In the genomic region with DNA sequence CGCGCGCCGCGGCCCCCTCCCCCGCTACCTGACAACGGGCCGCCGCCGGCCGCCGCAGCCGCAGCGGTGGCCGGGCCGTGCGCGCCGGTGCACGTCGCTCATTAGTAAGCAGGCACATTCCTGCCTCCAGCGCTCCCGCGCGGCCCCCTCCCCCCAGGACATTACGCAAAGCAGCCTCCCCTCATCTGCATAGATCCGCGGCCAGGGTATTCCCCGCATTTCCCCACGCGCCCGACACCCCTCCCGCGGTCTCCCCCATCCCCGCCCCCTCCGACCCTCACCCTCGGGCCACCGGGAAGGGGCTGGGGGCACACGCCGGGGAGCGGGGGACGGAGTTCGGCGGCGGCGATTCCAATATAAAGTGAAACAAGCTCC, we compare ENCODE assay signal across 8 cellular contexts. TPM values are rescaled to one million over a fixed set of nuclear protein-coding genes. Genes with fewer than 3 reads are reported as not detected.
DNase-seq lines count a peak whose midpoint lies in the region; ATAC-seq and TF ChIP-seq lines count a peak whose summit lies in the region.

TSS of gene HIVEP2 (minus strand) at position 106 of the 375 bp plus-strand sequence. CDS start 170,438 bp downstream, outside the sequence.

- intact Hi-C loops in Caco-2 (cut with micrococcal nuclease; ENCODE audit: unreplicated experiment) (loop anchor here (1.0 to 10.0 kb wide), 4 partner anchors 92 to 280 kb away; partner anchors contain the start of gene AIG1), ascending aorta (cut with DNase I) (loop anchor here (5.0 kb wide), 3 partner anchors 113 to 732 kb away; partner anchors contain the start of gene PHACTR2), sigmoid colon (cut with DNase I) (loop anchor here (5.0 to 10.0 kb wide), 5 partner anchors 58 to 830 kb away; partner anchors contain the start of genes ADAT2, NMBR, PEX3 and VTA1)

- H2AFZ ChIP-seq in hepatocyte: peak within 1 kb of the TSS; percentile 56

- peak within 1 kb of the TSS; percentile 94 for H3K4me2 ChIP-seq in hepatocyte

- peaks cover 24% of the 10 kb centered on the region for H3K4me1 Mint-ChIP-seq in Caco-2 (ENCODE audit: low read depth, unreplicated experiment)

- peaks cover 10% of the 10 kb centered on the region for H4K20me1 ChIP-seq in hepatocyte (ENCODE audit: insufficient read depth, poor library complexity, severe bottlenecking)

- TF ChIP-seq CTCF in Caco-2 (IDR thresholded peaks at IDR 0.05; ENCODE audit: insufficient read depth in 1 of 2, low read depth in 1 of 2, low read length in 1 of 2, severe bottlenecking in 1 of 2, unreplicated experiment in 1 of 2) (no peak), ascending aorta (IDR thresholded peaks at IDR 0.05) (peak in 2 of 3 experiments; percentile 6 to 23), hepatocyte (IDR thresholded peaks at IDR 0.05; ENCODE audit: poor library complexity) (no peak), sigmoid colon (IDR thresholded peaks at IDR 0.05) (peak in 1 of 4 experiments; percentile 24)

- no peaks in the 10 kb centered on the region for H3K9me3 Mint-ChIP-seq in Caco-2 (ENCODE audit: unreplicated experiment)

- H3K79me2 ChIP-seq in hepatocyte: peaks cover 38% of the 10 kb centered on the region

- peak; percentile 78 to 84 for DNase-seq in Caco-2
- peak; percentile 58 for DNase-seq in T1000 (lab: John Stamatoyannopoulos, UW)
- DNase-seq in ascending aorta (ENCODE audit: low spot score in 2 of 2): peak; percentile 77 to 95
- DNase-seq in hepatocyte (ENCODE audit: low spot score): peak; percentile 94
- DNase-seq in sigmoid colon: peak; percentile 96

- 0% methylated on average over 4 of the region's 46 CpGs for WGBS in hepatocyte (ENCODE audit: low lambda C conversion rate, missing lambda C conversion rate)
- WGBS in sigmoid colon, 2 donors: 0 to 1% methylated on average over 46 of the region's 46 CpGs

- no TSS peak for BruUV-seq in Caco-2 (replicated peaks; lab: Mats Ljungman, UMichigan)

- H3K27ac ChIP-seq in KOPT-K1 (ENCODE audit: low read depth, low read length, poor library complexity, severe bottlenecking) (peak within 1 kb of the TSS; percentile 100), ascending aorta (peak within 1 kb of the TSS; percentile 98 to 99), hepatocyte (peak within 1 kb of the TSS; percentile 100), sigmoid colon (peak within 1 kb of the TSS; percentile 95 to 99 (median 99))

- H3K36me3 ChIP-seq in Caco-2 (ENCODE audit: control insufficient read depth, insufficient read depth, low read length) (no peaks in the 10 kb centered on the region), KOPT-K1 (ENCODE audit: insufficient read depth, low read length) (no peaks in the 10 kb centered on the region), ascending aorta (no peaks in the 10 kb centered on the region), hepatocyte (replicated peaks; ENCODE audit: insufficient read depth, low read depth) (no peaks in the 10 kb centered on the region), sigmoid colon (no peaks in the 10 kb centered on the region)

- H3K4me3 ChIP-seq in Caco-2 (ENCODE audit: low read depth, low read length): peak within 1 kb of the TSS; percentile 69
- peak within 1 kb of the TSS; percentile 74 to 92 for H3K4me3 ChIP-seq in ascending aorta
- peak within 1 kb of the TSS; percentile 92 for H3K4me3 ChIP-seq in hepatocyte
- H3K4me3 ChIP-seq in sigmoid colon: peak within 1 kb of the TSS; percentile 55 to 92 (median 78)

- peak in 2 of 4 donors; percentile 45 to 54 for TF ChIP-seq EP300 in sigmoid colon (IDR thresholded peaks at IDR 0.05)

- H3K27me3 ChIP-seq in Caco-2 (replicated peaks; ENCODE audit: control insufficient read depth, insufficient read depth, low read length): peaks cover 2% of the 10 kb centered on the region
- no peaks in the 10 kb centered on the region for H3K27me3 ChIP-seq in ascending aorta
- no peaks in the 10 kb centered on the region for H3K27me3 ChIP-seq in hepatocyte
- no peaks in the 10 kb centered on the region for H3K27me3 ChIP-seq in sigmoid colon

- H3K4me1 ChIP-seq in Caco-2: peaks cover 16% of the 10 kb centered on the region; the same call in 1 of the 2 replicates
- H3K4me1 ChIP-seq in ascending aorta: peaks cover 6 to 20% of the 10 kb centered on the region in 2 donors
- peaks cover 9% of the 10 kb centered on the region for H3K4me1 ChIP-seq in hepatocyte (ENCODE audit: insufficient read depth)
- peaks cover 0 to 19% (median 17%) of the 10 kb centered on the region in 4 donors for H3K4me1 ChIP-seq in sigmoid colon

- H3K4me3 Mint-ChIP-seq in Caco-2 (ENCODE audit: unreplicated experiment): peak within 1 kb of the TSS; percentile 92

- peaks cover 3% of the 10 kb centered on the region for H3K27me3 Mint-ChIP-seq in Caco-2 (ENCODE audit: insufficient read depth, unreplicated experiment)

- peak; percentile 27 for ATAC-seq in GM21526 (IDR thresholded peaks at IDR 0.05; ENCODE audit: low FRiP score, unreplicated experiment)
- no peak for ATAC-seq in GM18873 (IDR thresholded peaks at IDR 0.05; ENCODE audit: low FRiP score, unreplicated experiment)

- H3K27ac Mint-ChIP-seq in Caco-2 (ENCODE audit: unreplicated experiment): peak within 1 kb of the TSS; percentile 63

- peaks cover 23% of the 10 kb centered on the region for H3K36me3 Mint-ChIP-seq in Caco-2 (ENCODE audit: insufficient read depth, unreplicated experiment)

- POLR2A ChIA-PET in Caco-2 (lab: Charles Lee): no interaction called here

- TF ChIP-seq POLR2A in sigmoid colon (IDR thresholded peaks at IDR 0.05): no peak

- CTCF ChIA-PET in Caco-2 (lab: Charles Lee): no interaction called here

- no peaks in the 10 kb centered on the region for H3K9me3 ChIP-seq in Caco-2
- H3K9me3 ChIP-seq in KOPT-K1 (ENCODE audit: insufficient read depth, low read length, poor library complexity, severe bottlenecking): no peaks in the 10 kb centered on the region
- no peaks in the 10 kb centered on the region for H3K9me3 ChIP-seq in ascending aorta
- H3K9me3 ChIP-seq in hepatocyte (ENCODE audit: low read depth): no peaks in the 10 kb centered on the region
- no peaks in the 10 kb centered on the region for H3K9me3 ChIP-seq in sigmoid colon

- H3K9me2 ChIP-seq in hepatocyte (replicated peaks; ENCODE audit: insufficient read depth): no peaks in the 10 kb centered on the region

RNA-seq across cellular contexts. Expression of gene HIVEP2, which starts in this region (rescaled TPM):
- total RNA-seq in Caco-2 (2022) (1.0 and 4.3 TPM in 2 replicates), ascending aorta (14.5 TPM), hepatocyte (9.4 TPM in 2 replicates), sigmoid colon (10 to 100 TPM; 11.5 to 21.7 (median 15.0) TPM)
- polyA plus RNA-seq in hepatocyte (3.3 and 3.9 TPM in 2 replicates), sigmoid colon (1 to 10 TPM; 1.8 to 7.3 (median 2.4) TPM)

Comparison
In these comparisons a context has a peak if more than half of its experiments do, and no peak if none do; other contexts are left out.
1. CTCF ChIP-seq: peak in ascending aorta (2 of 3); none in Caco-2 (0 of 2) and hepatocyte (single experiment).
2. Peak in every context shown above with its lines, with median percentiles within 50 percentile points of each other: DNase-seq, H3K4me3 ChIP-seq and H3K27ac ChIP-seq.